Comparison of ENCODE assay signal across 16 cellular contexts in the genomic region with DNA sequence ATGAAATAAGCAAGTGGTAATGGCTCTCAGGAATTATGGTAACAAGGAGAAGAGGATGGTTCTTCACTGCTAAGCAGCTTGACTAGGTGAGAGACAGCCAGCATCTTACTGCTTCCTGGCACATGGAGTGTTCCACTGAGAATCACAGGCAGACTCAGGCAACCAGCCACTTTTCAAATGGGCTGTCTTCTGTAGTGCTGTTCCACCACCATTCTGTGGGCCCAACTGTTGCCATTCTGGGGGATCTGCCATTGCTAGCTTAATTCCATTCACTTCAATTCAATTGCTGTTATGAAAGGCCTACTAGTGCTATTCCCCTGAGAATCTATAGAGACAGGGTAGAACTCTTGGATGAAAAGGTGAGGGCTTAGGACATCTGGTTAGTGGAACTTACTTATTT.
DNase-seq lines count a peak whose midpoint lies in the region; ATAC-seq and TF ChIP-seq lines count a peak whose summit lies in the region.
"Had no signal": no experiment of that assay in that cellular context is flagged by ENCODE, and none has a peak within 500 bp of the region (broad histone marks: within the 10 kb centered on the region; RNA-seq: fewer than 3 reads in every experiment).

No MANE protein-coding gene starts in this region.

- no peaks in the 10 kb centered on the region for H3F3A ChIP-seq in OCI-LY1 (ENCODE audit: insufficient read depth, low read length)

- CTCF ChIA-PET in activated naive CD4-positive, alpha-beta T cell treated with anti-CD3 and anti-CD28 coated beads for 36 hours (lab: Charles Lee) = interaction anchor here (0.7 to 1.0 kb wide), 2 partner anchors 44 to 96 kb away, joined by 3 read pairs; no protein-coding TSS in a partner anchor

- no peaks in the 10 kb centered on the region for H3K27me3 ChIP-seq in OCI-LY1 (ENCODE audit: insufficient read depth, low read length)
- no peaks in the 10 kb centered on the region for H3K27me3 ChIP-seq in skeletal muscle tissue (ENCODE audit: control insufficient read depth in 3 of 3, insufficient read depth in 3 of 3, low read length in 3 of 3)
- H3K27me3 ChIP-seq: BE2C, ovary, testis had no signal

- no peaks in the 10 kb centered on the region for H3K36me3 Mint-ChIP-seq in chondrocyte (ENCODE audit: low read depth)
- H3K36me3 Mint-ChIP-seq in activated naive CD4-positive, alpha-beta T cell treated with anti-CD3 and anti-CD28 coated beads for 36 hours (ENCODE audit: low read depth) = no peaks in the 10 kb centered on the region
- H3K36me3 Mint-ChIP-seq: activated naive CD8-positive, alpha-beta T cell; WTC11 had no signal

- intact Hi-C loops in activated naive CD4-positive, alpha-beta T cell treated with anti-CD3 and anti-CD28 coated beads for 36 hours (cut with micrococcal nuclease) = no loop called here

- no peaks in the 10 kb centered on the region for H3K36me3 ChIP-seq in OCI-LY1 (ENCODE audit: insufficient read depth, low read length)
- no peaks in the 10 kb centered on the region for H3K36me3 ChIP-seq in skeletal muscle tissue (ENCODE audit: control insufficient read depth in 3 of 3, insufficient read depth in 3 of 3, low read length in 3 of 3)
- H3K36me3 ChIP-seq: BE2C, ovary had no signal

- peak overlapping the region; percentile 86 for H3K27ac ChIP-seq in OCI-LY1 (ENCODE audit: low read depth, low read length, poor library complexity, severe bottlenecking)
- peak overlapping the region; percentile 0 for H3K27ac ChIP-seq in skeletal muscle tissue (ENCODE audit: low read depth, low read length)

- peaks cover 42% of the 10 kb centered on the region for H3K4me1 Mint-ChIP-seq in chondrocyte (ENCODE audit: low read depth)
- H3K4me1 Mint-ChIP-seq in activated naive CD4-positive, alpha-beta T cell treated with anti-CD3 and anti-CD28 coated beads for 36 hours (ENCODE audit: low read depth) = peaks cover 45% of the 10 kb centered on the region

- peak; percentile 47 for DNase-seq in DMS53 (lab: John Stamatoyannopoulos, UW)
- DNase-seq in DMS53 treated with DMSO at 0.1 percent for 48 hours (lab: John Stamatoyannopoulos, UW; ENCODE audit: unreplicated experiment) = no peak
- no peak for DNase-seq in chondrocyte (ENCODE audit: low spot score)
- no peak for DNase-seq in middle frontal gyrus (ENCODE audit: extremely low spot score, low spot score)
- no peak for DNase-seq in activated naive CD4-positive, alpha-beta T cell treated with anti-CD3 and anti-CD28 coated beads for 36 hours
- DNase-seq: activated CD8-positive, alpha-beta memory T cell treated with anti-CD3 and anti-CD28 coated beads for 24 hours; activated T-cell treated with anti-CD3 and anti-CD28 coated beads, Interleukin-2, amount 50 U/mL, for 72 hours; left colon had no signal

- H3K9me2 ChIP-seq in OCI-LY1 (ENCODE audit: low read depth, low read length) = no peaks in the 10 kb centered on the region

- H3K27me3 Mint-ChIP-seq in chondrocyte (ENCODE audit: low read depth) = no peaks in the 10 kb centered on the region
- no peaks in the 10 kb centered on the region for H3K27me3 Mint-ChIP-seq in activated naive CD4-positive, alpha-beta T cell treated with anti-CD3 and anti-CD28 coated beads for 36 hours (ENCODE audit: low read depth)
- H3K27me3 Mint-ChIP-seq: activated naive CD8-positive, alpha-beta T cell had no signal

- H3K9ac ChIP-seq in OCI-LY1 (ENCODE audit: low read length) (no peak overlapping the region), skeletal muscle tissue (ENCODE audit: low read depth in 1 of 3, low read length in 3 of 3) (no peak overlapping the region)

- H4K20me1 ChIP-seq in OCI-LY1 (ENCODE audit: insufficient read depth, low read length) = no peaks in the 10 kb centered on the region

- H3K79me2 ChIP-seq in OCI-LY1 (ENCODE audit: insufficient read depth, low read length) = no peaks in the 10 kb centered on the region

- no peak overlapping the region for H2AFZ ChIP-seq in OCI-LY1 (ENCODE audit: low read length)

- H3K9me3 ChIP-seq in OCI-LY1 (ENCODE audit: low read length) (no peaks in the 10 kb centered on the region), skeletal muscle tissue (ENCODE audit: control insufficient read depth in 3 of 3, low read length in 3 of 3) (no peaks in the 10 kb centered on the region)
- H3K9me3 ChIP-seq: BE2C, ovary, testis had no signal

- no peaks in the 10 kb centered on the region for H3K9me3 Mint-ChIP-seq in chondrocyte (ENCODE audit: low read depth)
- H3K9me3 Mint-ChIP-seq in activated naive CD4-positive, alpha-beta T cell treated with anti-CD3 and anti-CD28 coated beads for 36 hours = no peaks in the 10 kb centered on the region
- H3K9me3 Mint-ChIP-seq: activated T-cell treated with anti-CD3 and anti-CD28 coated beads, Interleukin-2, amount 50 U/mL, for 72 hours; WTC11 had no signal

- H3K4me3 ChIP-seq in OCI-LY1 (ENCODE audit: low read depth, low read length, poor library complexity, severe bottlenecking) = no peak overlapping the region
- no peak overlapping the region for H3K4me3 ChIP-seq in skeletal muscle tissue (ENCODE audit: low read length in 3 of 3)
- H3K4me3 ChIP-seq: ovary, testis had no signal

- no peak overlapping the region for H3K4me2 ChIP-seq in OCI-LY1 (ENCODE audit: low read length)

- no peak overlapping the region for H3K4me3 Mint-ChIP-seq in chondrocyte (ENCODE audit: unreplicated experiment)
- no peak overlapping the region for H3K4me3 Mint-ChIP-seq in activated naive CD4-positive, alpha-beta T cell treated with anti-CD3 and anti-CD28 coated beads for 36 hours
- H3K4me3 Mint-ChIP-seq: activated naive CD8-positive, alpha-beta T cell; activated T-cell treated with anti-CD3 and anti-CD28 coated beads, Interleukin-2, amount 50 U/mL, for 72 hours; WTC11 had no signal

- ATAC-seq in GM19395 (IDR thresholded peaks at IDR 0.05; ENCODE audit: unreplicated experiment) = no peak
- ATAC-seq: activated T-cell treated with anti-CD3 and anti-CD28 coated beads, Interleukin-2, amount 50 U/mL, for 72 hours; WTC11 had no signal

- peak overlapping the region; percentile 93 for H3K27ac Mint-ChIP-seq in chondrocyte (ENCODE audit: unreplicated experiment)
- H3K27ac Mint-ChIP-seq in activated naive CD4-positive, alpha-beta T cell treated with anti-CD3 and anti-CD28 coated beads for 36 hours = no peak overlapping the region
- H3K27ac Mint-ChIP-seq: activated naive CD8-positive, alpha-beta T cell; activated T-cell treated with anti-CD3 and anti-CD28 coated beads, Interleukin-2, amount 50 U/mL, for 72 hours; WTC11 had no signal

- H3K4me1 ChIP-seq in OCI-LY1 (ENCODE audit: insufficient read depth, low read length, severe bottlenecking) (peaks cover 87% of the 10 kb centered on the region), skeletal muscle tissue (ENCODE audit: control insufficient read depth in 3 of 3, insufficient read depth in 3 of 3, low read length in 3 of 3) (peaks cover 15 to 25% (median 15%) of the 10 kb centered on the region in 3 donors)
- H3K4me1 ChIP-seq: BE2C had no signal

- no peak for TF ChIP-seq CTCF in OCI-LY1 (IDR thresholded peaks at IDR 0.05; ENCODE audit: low read length)
- no peak for TF ChIP-seq CTCF in chondrocyte (IDR thresholded peaks at IDR 0.05)
